ENCODE assay signal across 21 cellular contexts in the genomic region with DNA sequence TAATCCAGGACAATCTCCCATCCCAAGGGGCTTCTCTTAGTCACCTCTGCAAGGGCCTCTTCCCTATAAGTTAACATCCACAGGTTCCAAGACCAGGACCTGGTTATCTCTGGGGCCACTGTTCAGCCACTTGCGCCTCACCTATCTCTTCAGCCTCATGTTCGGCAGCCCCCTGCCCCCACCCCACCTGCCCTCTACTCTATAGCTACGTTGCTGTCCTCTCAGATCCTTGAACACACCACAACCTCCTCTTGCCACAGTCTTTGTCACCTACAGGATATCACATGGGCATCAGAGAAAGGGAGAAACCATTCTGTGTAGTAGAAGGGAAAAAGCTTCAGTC.
"Had no signal": no experiment of that assay in that cellular context is flagged by ENCODE, and none has a peak within 500 bp of the region (broad histone marks: within the 10 kb centered on the region; RNA-seq: fewer than 3 reads in every experiment).

No MANE protein-coding gene starts in this region.

- H3K27ac ChIP-seq: esophagus squamous epithelium, gastroesophageal sphincter, left ventricle myocardium inferior, lower lobe of right lung, parathyroid adenoma, prostate gland, right lobe of liver, testis, tibial nerve had no signal

- FAIRE-seq: colon, keratinocyte had no signal

- H3K27me3 ChIP-seq: esophagus squamous epithelium, gastroesophageal sphincter, right lobe of liver, testis, tibial nerve had no signal

- H3K9me3 ChIP-seq: esophagus squamous epithelium, lower lobe of right lung, prostate gland, right lobe of liver, testis had no signal

- DNase-seq: dermis blood vessel endothelial cell; esophagus squamous epithelium; foreskin fibroblast; glutamatergic neuron; immature natural killer cell; left ventricle myocardium inferior; lower lobe of right lung; mesenchymal stem cell; naive B cell; occipital lobe; right lobe of liver; stimulated activated CD4-positive, alpha-beta T cell treated with anti-CD3 and anti-CD28 coated beads, Interleukin-4, amount 100 ng/mL, for 1 hour; stimulated activated naive B cell treated with anti-CD40 and anti-IgM and Interleukin-4, amounts not matched to agents 10 μg/mL and 1 μg/mL and 100 μg/mL, for 72 hours; stimulated activated naive CD8-positive, alpha-beta T cell treated with anti-CD3 and anti-CD28 coated beads, Interleukin-15, amount 100 ng/mL, for 72 hours; testis had no signal

- H3K36me3 ChIP-seq: lower lobe of right lung, prostate gland, right lobe of liver had no signal

- H3K4me3 ChIP-seq: esophagus squamous epithelium, gastroesophageal sphincter, left ventricle myocardium inferior, lower lobe of right lung, prostate gland, right lobe of liver, testis, tibial nerve had no signal

- H3K4me1 ChIP-seq: esophagus squamous epithelium, gastroesophageal sphincter, left ventricle myocardium inferior, lower lobe of right lung, parathyroid adenoma, prostate gland, testis, tibial nerve had no signal

- ATAC-seq: gastroesophageal sphincter; lower lobe of right lung; stimulated activated naive B cell treated with anti-CD40 and anti-IgM and Interleukin-4, amounts not matched to agents 10 μg/mL and 1 μg/mL and 100 μg/mL, for 72 hours; stimulated activated naive CD8-positive, alpha-beta T cell treated with anti-CD3 and anti-CD28 coated beads, Interleukin-15, amount 100 ng/mL, for 72 hours had no signal
